20 cellular contexts compared by ENCODE assay signal in the genomic region with DNA sequence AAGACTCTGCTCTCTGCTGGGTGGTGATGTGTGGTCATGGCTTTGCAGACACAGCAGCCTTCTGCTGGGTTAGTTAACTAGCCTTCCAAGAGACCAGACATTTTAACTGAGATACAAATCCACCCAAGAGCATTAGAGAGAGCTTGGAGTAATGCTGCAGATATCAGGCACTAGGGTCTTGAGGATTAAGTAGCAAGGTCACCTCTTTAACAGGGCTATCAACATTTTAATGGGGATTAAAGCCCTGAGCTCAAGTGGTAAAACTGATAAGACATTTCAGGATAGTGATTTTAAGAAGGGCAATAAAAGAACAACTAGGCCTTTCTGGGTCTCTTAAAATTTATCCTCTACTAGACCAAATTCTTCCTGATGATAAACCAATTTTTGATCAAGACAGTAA.
"Had no signal": no experiment of that assay in that cellular context is flagged by ENCODE, and none has a peak within 500 bp of the region (broad histone marks: within the 10 kb centered on the region; RNA-seq: fewer than 3 reads in every experiment).

No MANE protein-coding gene starts in this region.

- H2AFZ ChIP-seq: PC-9 had no signal

- H3K27me3 ChIP-seq: Peyer's patch had no signal

- H3K9me3 ChIP-seq: Peyer's patch, SJCRH30 had no signal

- ATAC-seq: Right ventricle myocardium inferior had no signal

- DNase-seq: KBM-7, MV-4-11, NCI-H1048, NCI-H1105 treated with DMSO at 0.1 percent for 48 hours, NCI-H1417 treated with DMSO at 0.1 percent for 48 hours, NCI-H146, NCI-H187, NCI-H2029, NCI-H2081 treated with DMSO at 0.1 percent for 48 hours, NCI-H2171, NCI-H226, NCI-H446, NCI-H510A treated with DMSO at 0.1 percent for 48 hours, NCI-H526, PC-9, Peyer's patch, SHP77 treated with DMSO at 0.1 percent for 48 hours, SJCRH30 had no signal

- H3K36me3 ChIP-seq: Peyer's patch, SJCRH30 had no signal

- H3K4me3 ChIP-seq: PC-9, Peyer's patch, SJCRH30 had no signal

- H3K4me2 ChIP-seq: PC-9 had no signal

- H3K27ac ChIP-seq: HL-60, PC-9, Peyer's patch, SJCRH30 had no signal

- H3K4me1 ChIP-seq: Peyer's patch, SJCRH30 had no signal
